Comparison of ENCODE assay signal across 8 cellular contexts in genomic region chr4:122798101-122798500, GRCh38. TPM values are rescaled to one million over a fixed set of nuclear protein-coding genes. Genes with fewer than 3 reads are reported as not detected.
DNase-seq lines count a peak whose midpoint lies in the region; ATAC-seq and TF ChIP-seq lines count a peak whose summit lies in the region.

No MANE protein-coding gene starts in this region.

- DNase-seq in AG20443 (ENCODE audit: low spot score) (peak; percentile 88), NCI-H2171 (lab: John Stamatoyannopoulos, UW) (peak; percentile 53), MCF 10A (ENCODE audit: unreplicated experiment) (peak; percentile 90), left colon (peak; percentile 19 to 55), upper lobe of left lung (no peak), NCI-H2081 (lab: John Stamatoyannopoulos, UW) (no peak)

- POLR2A ChIA-PET in MCF 10A (lab: Yijun Ruan, JAX) = interaction anchor here (0.6 to 4.1 kb wide), 20 partner anchors 11 to 121 kb away, joined by 3 to 39 read pairs (median 4); partner anchors contain the start of gene BBS12

- peak overlapping the region; percentile 98 for H3K27ac Mint-ChIP-seq in MCF 10A (ENCODE audit: low read depth, unreplicated experiment)

- no peak for TF ChIP-seq EP300 in upper lobe of left lung (IDR thresholded peaks at IDR 0.05)

- peaks cover 0 to 5% (median 1%) of the 10 kb centered on the region in 4 donors for H3K4me1 ChIP-seq in upper lobe of left lung

- peak overlapping the region; percentile 66 for H3K4me3 Mint-ChIP-seq in MCF 10A (ENCODE audit: unreplicated experiment)

- BruUV-seq in MCF 10A (replicated peaks; lab: Mats Ljungman, UMichigan) = no TSS peak

- 52 to 55% methylated on average over 5 of the region's 5 CpGs for WGBS in upper lobe of left lung, 2 donors

- no peaks in the 10 kb centered on the region for H3K27me3 Mint-ChIP-seq in MCF 10A (ENCODE audit: insufficient read depth, unreplicated experiment)

- no peaks in the 10 kb centered on the region for H3K36me3 Mint-ChIP-seq in MCF 10A (ENCODE audit: insufficient read depth, unreplicated experiment)

- TF ChIP-seq POLR2A in upper lobe of left lung (IDR thresholded peaks at IDR 0.05) = no peak

- H3K4me3 ChIP-seq in upper lobe of left lung = peak overlapping the region in 1 of 4 donors; percentile 4

- H3K9me3 ChIP-seq in upper lobe of left lung = no peaks in the 10 kb centered on the region

- TF ChIP-seq CTCF in MCF 10A (IDR thresholded peaks at IDR 0.05; ENCODE audit: unreplicated experiment) (no peak), upper lobe of left lung (IDR thresholded peaks at IDR 0.05) (no peak)

- H3K9me3 Mint-ChIP-seq in MCF 10A (ENCODE audit: unreplicated experiment) = no peaks in the 10 kb centered on the region

- peak overlapping the region in 3 of 4 donors; percentile 31 to 58 (median 43) for H3K27ac ChIP-seq in upper lobe of left lung

- ATAC-seq in GM21529 (IDR thresholded peaks at IDR 0.05; ENCODE audit: unreplicated experiment) (peak; percentile 68), left colon (peak; percentile 62), upper lobe of left lung (ENCODE audit: low FRiP score in 2 of 2) (peak in 1 of 2 donors; percentile 83), GM21528 (IDR thresholded peaks at IDR 0.05; ENCODE audit: low FRiP score, unreplicated experiment) (no peak)

- peaks cover 20% of the 10 kb centered on the region for H3K4me1 Mint-ChIP-seq in MCF 10A (ENCODE audit: insufficient read depth, unreplicated experiment)

- CTCF ChIA-PET in MCF 10A (lab: Yijun Ruan, JAX) = interaction anchor here (0.6 to 3.3 kb wide), 12 partner anchors 9 to 146 kb away, joined by 3 to 17 read pairs (median 4); partner anchors contain the start of gene NUDT6

- intact Hi-C loops in MCF 10A (cut with micrococcal nuclease) (loop anchor here (2.0 kb wide), 1 partner anchor 29 kb away; the partner anchor contains the start of gene FGF2), left colon (cut with DNase I, micrococcal nuclease) (no loop called here)

- no peaks in the 10 kb centered on the region for H3K27me3 ChIP-seq in upper lobe of left lung

- no peaks in the 10 kb centered on the region for H3K36me3 ChIP-seq in upper lobe of left lung

RNA-seq across cellular contexts. Expression of gene FGF2, which starts 28.5 kb away (rescaled TPM):
- total RNA-seq in MCF 10A (2022) = 132 and 134 TPM in 2 replicates
- total RNA-seq in left colon = 1 to 10 TPM; 1.3 to 4.1 TPM
- 10 to 100 TPM in 2 of 6 donors, 1 to 10 TPM in 4; 1.2 to 15.7 (median 6.5) TPM for total RNA-seq in upper lobe of left lung

Comparison
In these comparisons a context has a peak if more than half of its experiments do, and no peak if none do; other contexts are left out.
1. DNase-seq: peak in AG20443 (single experiment), NCI-H2171 (single experiment), MCF 10A (single experiment) and left colon (2 of 2); none in upper lobe of left lung (0 of 2) and NCI-H2081 (0 of 2).